ENCODE assay signal across 12 cellular contexts in the genomic region with DNA sequence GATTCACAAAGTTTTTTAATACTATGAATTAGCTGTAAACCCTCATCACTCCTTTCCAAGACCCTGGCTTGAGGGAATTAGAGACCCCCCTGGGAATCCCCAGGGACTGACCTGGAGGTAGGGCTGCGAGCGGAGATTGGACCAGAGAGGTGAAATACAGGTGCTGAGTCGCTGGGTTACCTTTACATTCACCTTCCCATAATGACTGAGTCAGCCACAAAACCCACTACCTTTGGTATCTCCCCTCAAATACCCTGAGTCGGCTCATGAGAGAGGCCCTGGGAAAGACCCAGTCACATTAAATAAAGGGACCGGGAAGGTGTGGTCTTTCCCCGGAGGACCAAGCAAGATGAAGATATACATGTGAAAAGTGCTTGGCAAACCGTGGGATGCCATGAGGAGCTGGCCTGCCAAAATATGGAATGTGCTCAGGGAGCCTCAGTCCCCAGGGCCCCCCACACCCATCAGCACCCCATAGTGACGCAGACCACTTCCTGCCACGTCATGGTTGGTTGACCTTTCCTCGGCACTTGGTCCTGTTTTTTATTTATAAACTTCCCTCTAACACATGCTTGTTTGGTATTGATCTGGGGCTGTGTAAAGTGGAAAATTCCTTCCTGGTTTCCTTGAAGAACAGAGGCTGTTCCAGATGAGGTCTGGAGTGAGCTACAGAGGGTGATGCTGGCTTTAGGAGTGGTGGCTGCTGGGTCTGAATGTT. TPM values are rescaled to one million over a fixed set of nuclear protein-coding genes. Genes with fewer than 3 reads are reported as not detected.
DNase-seq lines count a peak whose midpoint lies in the region; ATAC-seq, FAIRE-seq and TF ChIP-seq lines count a peak whose summit lies in the region.
"Had no signal": no experiment of that assay in that cellular context is flagged by ENCODE, and none has a peak within 500 bp of the region (broad histone marks: within the 10 kb centered on the region; RNA-seq: fewer than 3 reads in every experiment).

No MANE protein-coding gene starts in this region.

- H3K9me3 Mint-ChIP-seq in CD14-positive monocyte (peaks cover 0 to 9% (median 0%) of the 10 kb centered on the region in 7 donors), osteocyte (ENCODE audit: unreplicated experiment) (no peaks in the 10 kb centered on the region)

- H3K9ac ChIP-seq in GM12878 (ENCODE audit: control insufficient read depth, insufficient read depth, low read length) = no peak overlapping the region

- no peaks in the 10 kb centered on the region for H3K79me2 ChIP-seq in GM12878 (ENCODE audit: control insufficient read depth, insufficient read depth, low read length)

- TF ChIP-seq RAD21 in GM12878 (IDR thresholded peaks at IDR 0.05; ENCODE audit: insufficient read depth, low read depth, low read length) = no peak

- no peaks in the 10 kb centered on the region for H4K20me1 ChIP-seq in GM12878 (ENCODE audit: control insufficient read depth, insufficient read depth)

- no peaks in the 10 kb centered on the region; the same call in 2 of the 3 replicates for H3K9me3 ChIP-seq in GM12878 (replicated peaks; ENCODE audit: control insufficient read depth, insufficient read depth, low read length)

- TF ChIP-seq POLR2A in GM12878 (IDR thresholded peaks at IDR 0.05; ENCODE audit: low read depth, low read length) = no peak
- TF ChIP-seq POLR2A in GM12892 (IDR thresholded peaks at IDR 0.05; ENCODE audit: low read depth, low read length) = no peak

- SMC1A ChIA-PET in GM12878 (lab: Charles Lee; ENCODE audit: uncharacterized antibody, unreplicated experiment) = interaction anchor here (0.8 to 9.8 kb wide), 11 partner anchors 13 to 354 kb away, joined by 3 to 157 read pairs (median 44); no protein-coding TSS in a partner anchor

- H3K4me3 Mint-ChIP-seq in CD14-positive monocyte = peak overlapping the region in 1 of 2 donors; percentile 80
- H3K4me3 Mint-ChIP-seq in osteocyte (ENCODE audit: unreplicated experiment) = no peak overlapping the region

- FAIRE-seq in GM12878 (lab: Jason Lieb, UNC) (no peak), GM12892 (lab: Jason Lieb, UNC) (no peak)

- WGBS in GM12878 (ENCODE audit: insufficient coverage, insufficient replicate concordance, low lambda C conversion rate, missing lambda C conversion rate) = 17% methylated on average over 10 of the region's 10 CpGs

- TF ChIP-seq CTCF in CD14-positive monocyte (IDR thresholded peaks at IDR 0.05) (no peak), GM12878 (IDR thresholded peaks at IDR 0.05 in 2 of 3, conservative IDR thresholded peaks at IDR 0.05 in 1 of 3; ENCODE audit: control insufficient read depth in 2 of 3, extremely low read depth in 1 of 3, insufficient read depth in 1 of 3, low read depth in 3 of 3, low read length in 3 of 3) (no peak), osteocyte (IDR thresholded peaks at IDR 0.05) (no peak)

- ATAC-seq in GM12878 (no peak), HG03025 (IDR thresholded peaks at IDR 0.05; ENCODE audit: low FRiP score, unreplicated experiment) (no peak)
- ATAC-seq: foreskin keratinocyte had no signal

- H2AFZ ChIP-seq in GM12878 (ENCODE audit: control insufficient read depth, low read depth, low read length) = no peak overlapping the region; the same call in 1 of the 2 replicates

- RAD21 ChIA-PET in GM12878 (lab: Charles Lee; ENCODE audit: unreplicated experiment) = interaction anchor here (0.7 to 5.9 kb wide), 9 partner anchors 120 to 354 kb away, joined by 3 to 124 read pairs (median 55); no protein-coding TSS in a partner anchor

- H3K27ac Mint-ChIP-seq in CD14-positive monocyte (peak overlapping the region; percentile 38 to 95 (median 80)), osteocyte (ENCODE audit: unreplicated experiment) (peak overlapping the region; percentile 56)

- no peak overlapping the region; the same call in 1 of the 2 replicates for H3K4me2 ChIP-seq in GM12878 (ENCODE audit: control insufficient read depth, insufficient read depth)

- no peak overlapping the region for H3K27ac ChIP-seq in GM12878 (ENCODE audit: control insufficient read depth, insufficient read depth)
- H3K27ac ChIP-seq: foreskin keratinocyte had no signal

- no peaks in the 10 kb centered on the region for H3K36me3 ChIP-seq in GM12878 (ENCODE audit: control insufficient read depth in 2 of 2, insufficient read depth in 2 of 2, low read length in 1 of 2)

- POLR2A ChIA-PET in GM12878 (lab: Charles Lee) = interaction anchor here (1.2 to 3.8 kb wide), 3 partner anchors 129 to 213 kb away, joined by 3 to 32 read pairs (median 8); no protein-coding TSS in a partner anchor

- in situ Hi-C loops in GM12878 (cut with MboI) = loop anchor here (5.0 kb wide), 1 partner anchor 216 kb away; no protein-coding TSS in a partner anchor

- no peaks in the 10 kb centered on the region for H3K27me3 ChIP-seq in GM12878 (replicated peaks in 1 of 2; ENCODE audit: control insufficient read depth in 2 of 2, insufficient read depth in 2 of 2, low read length in 1 of 2)
- H3K27me3 ChIP-seq: foreskin keratinocyte had no signal

- H3K36me3 Mint-ChIP-seq in CD14-positive monocyte = peaks cover 4 to 5% of the 10 kb centered on the region in 2 donors
- H3K36me3 Mint-ChIP-seq in osteocyte (ENCODE audit: unreplicated experiment) = no peaks in the 10 kb centered on the region

- CTCF ChIA-PET in GM12878 (lab: Yijun Ruan, JAX) = interaction anchor here (0.5 to 13.1 kb wide), 10 partner anchors 14 to 378 kb away, joined by 3 to 370 read pairs (median 25); no protein-coding TSS in a partner anchor

- BruUV-seq in GM12878 (replicated peaks; lab: Mats Ljungman, UMichigan) = no TSS peak

- peaks cover 13% of the 10 kb centered on the region; the same call in 1 of the 2 replicates for H3K4me1 ChIP-seq in GM12878 (ENCODE audit: control insufficient read depth, insufficient read depth, low read length)

- peak; percentile 75 for DNase-seq in CD14-positive monocyte (ENCODE audit: low spot score)
- peak; percentile 87 for DNase-seq in HCEC 1CT
- DNase-seq in GM12878 (ENCODE audit: low read depth, low spot score) = no peak
- DNase-seq in osteocyte (ENCODE audit: extremely low spot score, unreplicated experiment) = no peak
- no peak for DNase-seq in 8988T
- DNase-seq in GM12892 (ENCODE audit: insufficient read length) = no peak
- DNase-seq: anterior cingulate cortex, foreskin keratinocyte, NCI-H1105, OCI-M1 had no signal

- intact Hi-C loops in CD14-positive monocyte (cut with micrococcal nuclease) = loop anchor here (5.0 kb wide), 2 partner anchors 204 to 214 kb away; no protein-coding TSS in a partner anchor
- intact Hi-C loops in GM12878 (cut with micrococcal nuclease; ENCODE audit: unreplicated experiment) = loop anchor here (5.0 kb wide), 1 partner anchor 336 kb away; no protein-coding TSS in a partner anchor

- H3K4me1 Mint-ChIP-seq in CD14-positive monocyte = peaks cover 47% of the 10 kb centered on the region
- H3K4me1 Mint-ChIP-seq in osteocyte (ENCODE audit: unreplicated experiment) = peaks cover 19% of the 10 kb centered on the region

- peaks cover 42 to 50% (median 44%) of the 10 kb centered on the region in 3 donors for H3K27me3 Mint-ChIP-seq in CD14-positive monocyte (ENCODE audit: low read depth in 3 of 3)
- no peaks in the 10 kb centered on the region for H3K27me3 Mint-ChIP-seq in osteocyte (ENCODE audit: unreplicated experiment)

- no peak for TF ChIP-seq EP300 in GM12878 (IDR thresholded peaks at IDR 0.05; ENCODE audit: borderline replicate concordance in 1 of 2, control insufficient read depth in 1 of 2, low read depth in 2 of 2, low read length in 2 of 2)

- H3K4me3 ChIP-seq in GM12878 = no peak overlapping the region
- H3K4me3 ChIP-seq: skin epidermis had no signal

TF ChIP-seq in GM12878, 131 proteins besides CTCF, POLR2A, EP300 and RAD21 (continues in another document):
- TF ChIP-seq, protein P1, sequence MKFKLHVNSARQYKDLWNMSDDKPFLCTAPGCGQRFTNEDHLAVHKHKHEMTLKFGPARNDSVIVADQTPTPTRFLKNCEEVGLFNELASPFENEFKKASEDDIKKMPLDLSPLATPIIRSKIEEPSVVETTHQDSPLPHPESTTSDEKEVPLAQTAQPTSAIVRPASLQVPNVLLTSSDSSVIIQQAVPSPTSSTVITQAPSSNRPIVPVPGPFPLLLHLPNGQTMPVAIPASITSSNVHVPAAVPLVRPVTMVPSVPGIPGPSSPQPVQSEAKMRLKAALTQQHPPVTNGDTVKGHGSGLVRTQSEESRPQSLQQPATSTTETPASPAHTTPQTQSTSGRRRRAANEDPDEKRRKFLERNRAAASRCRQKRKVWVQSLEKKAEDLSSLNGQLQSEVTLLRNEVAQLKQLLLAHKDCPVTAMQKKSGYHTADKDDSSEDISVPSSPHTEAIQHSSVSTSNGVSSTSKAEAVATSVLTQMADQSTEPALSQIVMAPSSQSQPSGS (IDR thresholded peaks at IDR 0.05; ENCODE audit: low read length) = no peak
- TF ChIP-seq JUNB (IDR thresholded peaks at IDR 0.05) (no peak), SMC3 (IDR thresholded peaks at IDR 0.05; ENCODE audit: borderline replicate concordance, low read length) (no peak), SP1 (IDR thresholded peaks at IDR 0.05; ENCODE audit: low read depth, low read length) (no peak)

RNA-seq across cellular contexts. Expression of a gene that starts 51.4 kb away (rescaled TPM):
- polyA plus RNA-seq in CD14-positive monocyte = under 1 TPM in 1 of 2 donors, not detected in 1; 0.07 TPM
- not detected in 2 replicates for total RNA-seq in GM12878 (2013; cell fraction: nucleolus; rRNA removed)
- total RNA-seq in GM12878 (2014; rRNA removed) = not detected in 2 replicates
- not detected in 2 replicates for total RNA-seq in GM12878 (2014; rRNA removed; fragmentation: Illumina TruSeq; extraction: Trizol)
- not detected in 2 replicates for total RNA-seq in GM12878 (2021)
- not detected for polyA plus RNA-seq in GM12878 (2011; ENCODE audit: low read depth)
- polyA plus RNA-seq in GM12878 (2011; rRNA removed) = not detected in 2 replicates
- 0.02 TPM in 1 of 2 replicates, not detected in the other for polyA plus RNA-seq in GM12878 (2011; cell fraction: cytosol; rRNA removed)
- polyA plus RNA-seq in GM12878 (2011; cell fraction: nucleus; rRNA removed) = 0.06 TPM in 1 of 2 replicates, not detected in the other
- polyA plus RNA-seq in GM12878 (2012) = not detected in 2 replicates
- not detected in 2 replicates for polyA plus RNA-seq in GM12878 (2014; fragmentation: Illumina TruSeq; extraction: Trizol)
- not detected for polyA plus RNA-seq in GM12878 (2014; fragmentation: Nextera tagmentation; extraction: Ambion mirVana)
- not detected in 2 replicates for polyA plus RNA-seq in GM12878 (2014; rRNA removed)
- not detected for polyA plus RNA-seq in GM12878 (2016; fragmentation: Nextera tagmentation; extraction: Ambion mirVana)
- not detected in 2 replicates for polyA minus RNA-seq in GM12878 (2011; rRNA and poly(A)+ RNA removed)
- not detected in 2 replicates for polyA minus RNA-seq in GM12878 (2011; cell fraction: cytosol; rRNA and poly(A)+ RNA removed)
- polyA minus RNA-seq in GM12878 (2011; cell fraction: nucleus; rRNA and poly(A)+ RNA removed) = not detected in 2 replicates
- total RNA-seq in osteocyte = 0.21 TPM in 1 of 2 replicates, not detected in the other
- polyA plus RNA-seq in GM12892 (2012; ENCODE audit: missing spikeins) = not detected

Comparison
In these comparisons a context has a peak if more than half of its experiments do, and no peak if none do; other contexts are left out.
1. DNase-seq: peak in CD14-positive monocyte (single experiment) and HCEC 1CT (single experiment); none in GM12878 (single experiment), osteocyte (single experiment), 8988T (single experiment) and GM12892 (single experiment).